In the genomic region with DNA sequence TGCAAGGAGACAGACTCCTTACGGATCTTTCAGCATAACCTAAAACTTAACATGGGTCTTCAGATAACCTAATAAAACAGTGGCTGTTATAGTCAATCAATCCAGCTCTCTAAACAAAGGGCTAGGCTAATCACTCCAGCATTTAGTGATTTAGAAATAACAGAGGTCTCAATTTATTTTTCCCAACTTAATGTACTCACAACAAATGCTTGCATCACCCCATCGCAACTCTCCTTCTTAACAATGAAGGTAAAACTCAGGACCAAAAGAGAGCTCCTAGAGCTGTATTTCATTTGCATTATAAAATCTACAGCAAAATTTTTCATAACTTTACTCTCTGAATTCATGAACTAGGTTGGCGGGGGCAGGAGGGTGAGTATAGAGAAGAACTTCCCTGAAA, we compare ENCODE assay signal across 8 cellular contexts. TPM values are rescaled to one million over a fixed set of nuclear protein-coding genes. Genes with fewer than 3 reads are reported as not detected.
DNase-seq lines count a peak whose midpoint lies in the region; ATAC-seq and TF ChIP-seq lines count a peak whose summit lies in the region.

No MANE protein-coding gene starts in this region.

- POLR2A ChIA-PET in PC-9 (lab: Charles Lee; ENCODE audit: unreplicated experiment) = no interaction called here

- no TSS peak for BruUV-seq in PC-9 (replicated peaks; lab: Mats Ljungman, UMichigan)

- H3K4me3 ChIP-seq in GM12864 (ENCODE audit: low read depth, low read length) (peak overlapping the region; percentile 85), PC-9 (peak overlapping the region; percentile 83), epithelial cell of proximal tubule (ENCODE audit: low read depth, low read length) (peak overlapping the region; percentile 95), prostate gland (peak overlapping the region; percentile 62 to 77), testis (peak overlapping the region in 1 of 2 donors; percentile 90)

- H3K4me1 ChIP-seq in PC-9 (replicated peaks; ENCODE audit: insufficient read depth) = peaks cover 32% of the 10 kb centered on the region
- H3K4me1 ChIP-seq in prostate gland (replicated peaks) = no peaks in the 10 kb centered on the region
- H3K4me1 ChIP-seq in testis = peaks cover 17% of the 10 kb centered on the region

- intact Hi-C loops in PC-9 (cut with micrococcal nuclease; ENCODE audit: unreplicated experiment) = no loop called here
- intact Hi-C loops in prostate gland (cut with DNase I) = no loop called here
- intact Hi-C loops in testis (cut with DNase I; ENCODE audit: low total_unique reads) = no loop called here

- no peaks in the 10 kb centered on the region for H4K20me1 ChIP-seq in PC-9 (ENCODE audit: insufficient read depth)

- H3K4me2 ChIP-seq in PC-9 = peak overlapping the region; percentile 99

- H3K27ac ChIP-seq in PC-9 (peak overlapping the region; percentile 59), prostate gland (no peak overlapping the region), testis (no peak overlapping the region)

- no peaks in the 10 kb centered on the region for H3K36me3 ChIP-seq in PC-9 (ENCODE audit: low read depth)
- no peaks in the 10 kb centered on the region for H3K36me3 ChIP-seq in prostate gland
- no peaks in the 10 kb centered on the region for H3K36me3 ChIP-seq in testis (ENCODE audit: low read depth, missing control alignments)

- TF ChIP-seq CTCF in GM12864 (IDR thresholded peaks at IDR 0.05; ENCODE audit: low read depth, low read length, missing control alignments) = no peak
- no peak for TF ChIP-seq CTCF in PC-9 (conservative IDR thresholded peaks at IDR 0.05)
- TF ChIP-seq CTCF in epithelial cell of proximal tubule (conservative IDR thresholded peaks at IDR 0.05; ENCODE audit: low read depth, low read length) = no peak
- TF ChIP-seq CTCF in prostate gland (IDR thresholded peaks at IDR 0.05) = no peak
- TF ChIP-seq CTCF in testis (IDR thresholded peaks at IDR 0.05) = no peak

- H3K9me2 ChIP-seq in PC-9 (ENCODE audit: insufficient read depth) = no peaks in the 10 kb centered on the region

- ATAC-seq in HG02840 (IDR thresholded peaks at IDR 0.05; ENCODE audit: low FRiP score, unreplicated experiment) = no peak
- no peak for ATAC-seq in HG02973 (IDR thresholded peaks at IDR 0.05; ENCODE audit: unreplicated experiment)

- H3K27me3 ChIP-seq in PC-9 (ENCODE audit: insufficient read depth, low read depth) = no peaks in the 10 kb centered on the region
- H3K27me3 ChIP-seq in prostate gland (replicated peaks; ENCODE audit: insufficient read depth) = no peaks in the 10 kb centered on the region
- no peaks in the 10 kb centered on the region for H3K27me3 ChIP-seq in testis

- CTCF ChIA-PET in PC-9 (lab: Charles Lee) = no interaction called here

- DNase-seq in GM12864 (ENCODE audit: low read depth) = no peak
- no peak for DNase-seq in PC-9
- DNase-seq in epithelial cell of proximal tubule (ENCODE audit: low read depth) = no peak
- no peak for DNase-seq in prostate gland (ENCODE audit: low spot score)
- no peak for DNase-seq in cortex of kidney (lab: John Stamatoyannopoulos, UW)
- DNase-seq in testis = no peak

- peak overlapping the region; percentile 88; the same call in 1 of the 2 replicates for H2AFZ ChIP-seq in PC-9

- H3K9me3 ChIP-seq in PC-9 (ENCODE audit: insufficient read depth, low read depth) = no peaks in the 10 kb centered on the region
- H3K9me3 ChIP-seq in prostate gland = no peaks in the 10 kb centered on the region
- no peaks in the 10 kb centered on the region for H3K9me3 ChIP-seq in testis

- WGBS in prostate gland = 69% methylated on average over 3 of the region's 3 CpGs
- WGBS in testis, 2 donors = 51 to 57% methylated on average over 3 of the region's 3 CpGs

- peaks cover 14% of the 10 kb centered on the region for H3F3A ChIP-seq in PC-9 (ENCODE audit: insufficient read depth, low read depth)

- peaks cover 66% of the 10 kb centered on the region for H3K79me2 ChIP-seq in PC-9 (ENCODE audit: low read depth)

- no peak for TF ChIP-seq POLR2A in prostate gland (IDR thresholded peaks at IDR 0.05)
- TF ChIP-seq POLR2A in testis (IDR thresholded peaks at IDR 0.05) = no peak

RNA-seq across cellular contexts. Expression of gene LIN54, which starts 1.1 kb away (rescaled TPM):
- 8.5 and 13.1 TPM in 2 replicates for total RNA-seq in PC-9 (2021)
- total RNA-seq in epithelial cell of proximal tubule = 8.4 and 14.7 TPM in 2 replicates
- 10 to 100 TPM in 1 of 2 donors, 1 to 10 TPM in 1; 9.7 to 13.9 TPM for total RNA-seq in prostate gland
- total RNA-seq in testis = 10 to 100 TPM; 14.5 to 14.6 TPM
- 13.2 TPM for polyA plus RNA-seq in testis (ENCODE audit: insufficient read depth, low read depth, low replicate concordance)

RNA-seq across cellular contexts. Expression of gene COPS4, which starts 25.5 kb away (rescaled TPM):
- total RNA-seq in PC-9 (2021) (15.4 and 17.1 TPM in 2 replicates), epithelial cell of proximal tubule (27.0 and 68.5 TPM in 2 replicates), prostate gland (10 to 100 TPM; 50.5 to 56.9 TPM), testis (100 to 1,000 TPM in 1 of 2 donors, 10 to 100 TPM in 1; 73.2 to 100 TPM)
- polyA plus RNA-seq in testis (ENCODE audit: insufficient read depth, low read depth, low replicate concordance) = 87.6 TPM
